Comparison of ENCODE assay signal across 1 cellular context in genomic region chr1:219173758-219174671, GRCh38.
A peak's percentile ranks its signal among the peaks of the same experiment; 100 is the strongest.
TF ChIP-seq lines count a peak whose summit lies in the region.

Gene LYPLAL1 (plus strand): TSS chr1:219173878. CDS start chr1:219173891, 13 bp downstream.

TF ChIP-seq in HepG2, 621 proteins besides CTCF, POLR2A, EP300 and RAD21 (continued from another document and continues in another):
- peak; percentile 81; the same call in 1 of the 2 replicates for TF ChIP-seq LBX2 (CRISPR knock-in tag; IDR thresholded peaks at IDR 0.05; ENCODE audit: borderline replicate concordance)
- no peak for TF ChIP-seq ATM (IDR thresholded peaks at IDR 0.05; ENCODE audit: borderline replicate concordance)
- peak; percentile 58 for TF ChIP-seq HNF1B (CRISPR knock-in tag; IDR thresholded peaks at IDR 0.05)
- no peak for TF ChIP-seq ZNF124 (CRISPR knock-in tag; IDR thresholded peaks at IDR 0.05)
- no peak for TF ChIP-seq ZNF24 (IDR thresholded peaks at IDR 0.05)
- TF ChIP-seq MYNN (CRISPR knock-in tag; IDR thresholded peaks at IDR 0.05; ENCODE audit: low read depth), result no peak
- TF ChIP-seq TIGD3 (CRISPR knock-in tag; IDR thresholded peaks at IDR 0.05; ENCODE audit: borderline replicate concordance), result no peak
- TF ChIP-seq CHD4 (IDR thresholded peaks at IDR 0.05; ENCODE audit: borderline replicate concordance, low read length), result no peak
- no peak for TF ChIP-seq RCOR2 (CRISPR knock-in tag; IDR thresholded peaks at IDR 0.05)
- no peak for TF ChIP-seq TAF15 (IDR thresholded peaks at IDR 0.05; ENCODE audit: low read depth, low read length, poor library complexity, severe bottlenecking)
- TF ChIP-seq ZNF607 (CRISPR knock-in tag; IDR thresholded peaks at IDR 0.05; ENCODE audit: borderline replicate concordance), result peak; percentile 90
- no peak for TF ChIP-seq SIN3B (IDR thresholded peaks at IDR 0.05; ENCODE audit: low read length)
- TF ChIP-seq ZNF781 (CRISPR knock-in tag; IDR thresholded peaks at IDR 0.05; ENCODE audit: borderline replicate concordance, not compliant biosample characterization), result no peak
- peak; percentile 100 for TF ChIP-seq RBFOX2 (IDR thresholded peaks at IDR 0.05; ENCODE audit: low read depth, low read length)
- no peak for TF ChIP-seq ZNF850 (CRISPR knock-in tag; conservative IDR thresholded peaks at IDR 0.05)
- no peak for TF ChIP-seq ZNF570 (CRISPR knock-in tag; IDR thresholded peaks at IDR 0.05; ENCODE audit: borderline replicate concordance)
- TF ChIP-seq SNAPC4 (CRISPR knock-in tag; IDR thresholded peaks at IDR 0.05), result no peak; the same call in 1 of the 2 replicates
- no peak for TF ChIP-seq NR2F2 (IDR thresholded peaks at IDR 0.05; ENCODE audit: borderline replicate concordance, low read depth)
- no peak for TF ChIP-seq ZSCAN25 (CRISPR knock-in tag; IDR thresholded peaks at IDR 0.05)
- no peak for TF ChIP-seq ATAD3A (CRISPR knock-in tag; IDR thresholded peaks at IDR 0.05)
- TF ChIP-seq ZNF335 (CRISPR knock-in tag; IDR thresholded peaks at IDR 0.05), result no peak
- peak; percentile 54 for TF ChIP-seq FOXO1 (CRISPR knock-in tag; IDR thresholded peaks at IDR 0.05)
- peak; percentile 72 for TF ChIP-seq ZNF784 (CRISPR knock-in tag; IDR thresholded peaks at IDR 0.05; ENCODE audit: borderline replicate concordance)
- TF ChIP-seq KAT8 (CRISPR knock-in tag; IDR thresholded peaks at IDR 0.05), result peak; percentile 80
- no peak for TF ChIP-seq HNF4G (IDR thresholded peaks at IDR 0.05; ENCODE audit: borderline replicate concordance, low read depth, low read length)
- TF ChIP-seq HNF4G (CRISPR knock-in tag; IDR thresholded peaks at IDR 0.05; ENCODE audit: borderline replicate concordance, low read depth), result no peak
- no peak for TF ChIP-seq FIP1L1 (IDR thresholded peaks at IDR 0.05; ENCODE audit: borderline replicate concordance, insufficient read depth, low read depth, low read length)
- no peak for TF ChIP-seq REXO4 (CRISPR knock-in tag; IDR thresholded peaks at IDR 0.05; ENCODE audit: borderline replicate concordance)
- peak; percentile 27 for TF ChIP-seq HNF4A (CRISPR knock-in tag; IDR thresholded peaks at IDR 0.05)
- TF ChIP-seq NFYC (CRISPR knock-in tag; IDR thresholded peaks at IDR 0.05), result no peak
- peak; percentile 79 for TF ChIP-seq KDM3A (CRISPR knock-in tag; IDR thresholded peaks at IDR 0.05; ENCODE audit: low read depth)
- 0 out of 2 replicates have a peak, but pooled peaks have one; percentile 65 for TF ChIP-seq NR0B2 (CRISPR knock-in tag; IDR thresholded peaks at IDR 0.05)
- peak; percentile 10; the same call in 1 of the 2 replicates for TF ChIP-seq ZMYM3 (CRISPR knock-in tag; IDR thresholded peaks at IDR 0.05)
- no peak for TF ChIP-seq JARID2 (CRISPR knock-in tag; IDR thresholded peaks at IDR 0.05; ENCODE audit: insufficient replicate concordance)
- no peak for TF ChIP-seq TBL1XR1 (IDR thresholded peaks at IDR 0.05; ENCODE audit: borderline replicate concordance, low read length, partially characterized antibody)
- TF ChIP-seq WIZ (CRISPR knock-in tag; IDR thresholded peaks at IDR 0.05), result 0 out of 2 replicates have a peak, but pooled peaks have one; percentile 70
- no peak for TF ChIP-seq PRMT3 (CRISPR knock-in tag; IDR thresholded peaks at IDR 0.05; ENCODE audit: borderline replicate concordance, low read depth)
- peak; percentile 64; the same call in 1 of the 2 replicates for TF ChIP-seq NR2C2 (CRISPR knock-in tag; IDR thresholded peaks at IDR 0.05; ENCODE audit: borderline replicate concordance)
- TF ChIP-seq KDM1A (CRISPR knock-in tag; IDR thresholded peaks at IDR 0.05), result no peak
- TF ChIP-seq ZNF777 (CRISPR knock-in tag; IDR thresholded peaks at IDR 0.05), result no peak
- TF ChIP-seq TRAFD1 (CRISPR knock-in tag; IDR thresholded peaks at IDR 0.05; ENCODE audit: borderline replicate concordance), result no peak
- TF ChIP-seq ETS1 (CRISPR knock-in tag; IDR thresholded peaks at IDR 0.05), result no peak
- TF ChIP-seq HBP1 (CRISPR knock-in tag; IDR thresholded peaks at IDR 0.05; ENCODE audit: low read depth), result 0 out of 2 replicates have a peak, but pooled peaks have one; percentile 61
- no peak for TF ChIP-seq ZMYM2 (CRISPR knock-in tag; IDR thresholded peaks at IDR 0.05)
- peak; percentile 69 for TF ChIP-seq IKZF4 (CRISPR knock-in tag; IDR thresholded peaks at IDR 0.05; ENCODE audit: borderline replicate concordance, low read depth, not compliant biosample characterization)
- peak; percentile 81; the same call in 1 of the 2 replicates for TF ChIP-seq YEATS2 (CRISPR knock-in tag; IDR thresholded peaks at IDR 0.05; ENCODE audit: borderline replicate concordance)
- TF ChIP-seq ZNF256 (CRISPR knock-in tag; conservative IDR thresholded peaks at IDR 0.05), result no peak; the same call in 1 of the 2 replicates
- no peak for TF ChIP-seq ZNF678 (CRISPR knock-in tag; IDR thresholded peaks at IDR 0.05)
- no peak for TF ChIP-seq EHMT2 (IDR thresholded peaks at IDR 0.05; ENCODE audit: borderline replicate concordance, low read depth, low read length)
- TF ChIP-seq ZNF431 (CRISPR knock-in tag; IDR thresholded peaks at IDR 0.05; ENCODE audit: borderline replicate concordance, low read depth), result peak; percentile 36; the same call in 1 of the 2 replicates
- no peak; the same call in 1 of the 2 replicates for TF ChIP-seq ZNF891 (CRISPR knock-in tag; IDR thresholded peaks at IDR 0.05)
- no peak for TF ChIP-seq ZNF296 (CRISPR knock-in tag; conservative IDR thresholded peaks at IDR 0.05)
- TF ChIP-seq ZNF879 (CRISPR knock-in tag; IDR thresholded peaks at IDR 0.05), result no peak
- peak; percentile 82; the same call in 1 of the 2 replicates for TF ChIP-seq ZNF580 (CRISPR knock-in tag; IDR thresholded peaks at IDR 0.05; ENCODE audit: borderline replicate concordance, low read depth)
- TF ChIP-seq IKZF5 (CRISPR knock-in tag; IDR thresholded peaks at IDR 0.05), result 0 out of 2 replicates have a peak, but pooled peaks have one; percentile 41
- TF ChIP-seq ATRX (CRISPR knock-in tag; IDR thresholded peaks at IDR 0.05; ENCODE audit: borderline replicate concordance), result no peak
